Comparison of ENCODE assay signal across 8 cellular contexts in the genomic region with DNA sequence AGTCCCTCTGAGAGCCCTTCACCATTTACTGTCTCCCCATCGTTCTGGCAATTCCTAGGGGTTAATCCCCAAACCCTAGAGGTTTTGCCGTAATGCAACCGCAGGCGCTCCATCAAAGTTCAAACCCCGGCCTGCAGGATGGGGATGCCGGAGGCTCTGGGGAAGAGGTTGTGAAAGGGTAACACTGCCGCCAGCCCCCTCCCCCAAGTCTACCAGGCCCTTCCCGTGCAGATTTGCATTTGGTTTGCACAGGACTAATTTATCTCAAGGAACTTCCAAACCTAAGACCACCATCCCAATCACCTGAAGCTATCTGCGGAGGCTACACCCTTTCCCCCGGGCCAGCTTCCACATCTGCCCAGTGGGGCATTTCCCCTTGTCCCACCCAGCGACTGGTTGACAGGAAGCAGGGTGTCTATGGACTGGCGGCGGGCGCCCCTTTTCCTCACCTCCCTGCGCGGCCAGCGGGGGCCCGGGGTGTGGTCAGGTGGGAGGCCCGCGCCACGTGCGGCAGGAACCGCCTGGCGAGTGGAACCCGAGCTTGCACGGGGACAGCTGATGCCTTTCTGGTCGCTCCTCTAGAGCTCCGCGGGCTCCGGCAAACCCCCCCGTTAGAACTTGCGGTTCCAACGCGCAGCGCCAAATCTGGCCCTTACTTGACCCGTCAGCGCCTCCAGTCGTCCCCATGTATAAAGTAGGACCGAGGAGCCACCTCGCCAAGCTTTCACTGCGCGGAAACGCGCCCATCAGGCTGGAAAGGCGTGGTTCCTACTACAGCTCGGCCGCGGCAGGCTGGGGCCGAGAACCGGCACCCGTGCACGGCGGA. TPM values are rescaled to one million over a fixed set of nuclear protein-coding genes. Genes with fewer than 3 reads are reported as not detected.
DNase-seq lines count a peak whose midpoint lies in the region; ATAC-seq lines count a peak whose summit lies in the region.

No MANE protein-coding gene starts in this region.

- H3K27me3 Mint-ChIP-seq in activated CD4-positive, alpha-beta T cell treated with anti-CD3 and anti-CD28 coated beads, Interleukin-2, amount 10 ng/mL, durations not matched to agents 7 days and 5 days: peaks cover 38% of the 10 kb centered on the region

- peak; percentile 40 for DNase-seq in NCI-H82 (lab: John Stamatoyannopoulos, UW)
- no peak for DNase-seq in NCI-H82 treated with DMSO at 0.1 percent for 48 hours (lab: John Stamatoyannopoulos, UW; ENCODE audit: unreplicated experiment)
- no peak for DNase-seq in activated CD4-positive, alpha-beta T cell treated with anti-CD3 and anti-CD28 coated beads, Interleukin-2, amount 10 ng/mL, durations not matched to agents 7 days and 5 days
- DNase-seq in left cardiac atrium: peak; percentile 55
- DNase-seq in stimulated activated CD8-positive, alpha-beta memory T cell treated with anti-CD3 and anti-CD28 coated beads, Interleukin-4, amount 100 ng/mL, for 48 hours: peak; percentile 43
- DNase-seq in amniotic stem cell (lab: John Stamatoyannopoulos, UW): no peak

- ATAC-seq in left cardiac atrium (peak; percentile 51 to 70), GM18861 (IDR thresholded peaks at IDR 0.05; ENCODE audit: unreplicated experiment) (no peak), GM19463 (IDR thresholded peaks at IDR 0.05; ENCODE audit: unreplicated experiment) (no peak)

- H3K4me3 Mint-ChIP-seq in activated CD4-positive, alpha-beta T cell treated with anti-CD3 and anti-CD28 coated beads, Interleukin-2, amount 10 ng/mL, durations not matched to agents 7 days and 5 days: peak overlapping the region; percentile 7

- CTCF ChIA-PET in activated CD4-positive, alpha-beta T cell treated with anti-CD3 and anti-CD28 coated beads, Interleukin-2, amount 10 ng/mL, durations not matched to agents 7 days and 5 days (lab: Charles Lee): interaction anchor here (0.5 to 1.1 kb wide), 4 partner anchors 9 to 651 kb away, joined by 3 to 4 read pairs (median 4); a partner anchor contains a TSS

- H3K4me1 Mint-ChIP-seq in activated CD4-positive, alpha-beta T cell treated with anti-CD3 and anti-CD28 coated beads, Interleukin-2, amount 10 ng/mL, durations not matched to agents 7 days and 5 days: peaks cover 3% of the 10 kb centered on the region

- POLR2A ChIA-PET in activated CD4-positive, alpha-beta T cell treated with anti-CD3 and anti-CD28 coated beads, Interleukin-2, amount 10 ng/mL, durations not matched to agents 7 days and 5 days (lab: Charles Lee): no interaction called here

- no peaks in the 10 kb centered on the region for H3K36me3 Mint-ChIP-seq in activated CD4-positive, alpha-beta T cell treated with anti-CD3 and anti-CD28 coated beads, Interleukin-2, amount 10 ng/mL, durations not matched to agents 7 days and 5 days (ENCODE audit: low read depth)

- no peak overlapping the region for H3K27ac Mint-ChIP-seq in activated CD4-positive, alpha-beta T cell treated with anti-CD3 and anti-CD28 coated beads, Interleukin-2, amount 10 ng/mL, durations not matched to agents 7 days and 5 days

- no peaks in the 10 kb centered on the region for H3K9me3 Mint-ChIP-seq in activated CD4-positive, alpha-beta T cell treated with anti-CD3 and anti-CD28 coated beads, Interleukin-2, amount 10 ng/mL, durations not matched to agents 7 days and 5 days

- intact Hi-C loops in left cardiac atrium (cut with DNase I): no loop called here

RNA-seq across cellular contexts. Expression of a gene that starts 9.4 kb away (rescaled TPM):
- under 1 TPM; 0.50 to 0.77 TPM for total RNA-seq in activated CD4-positive, alpha-beta T cell treated with anti-CD3 and anti-CD28 coated beads, Interleukin-2, amount 10 ng/mL, durations not matched to agents 7 days and 5 days
- under 1 TPM; 0.52 to 0.68 TPM for total RNA-seq in left cardiac atrium

RNA-seq across cellular contexts. Expression of a gene that starts 39.1 kb away (rescaled TPM):
- 10 to 100 TPM; 52.1 to 72.7 TPM for total RNA-seq in activated CD4-positive, alpha-beta T cell treated with anti-CD3 and anti-CD28 coated beads, Interleukin-2, amount 10 ng/mL, durations not matched to agents 7 days and 5 days
- total RNA-seq in left cardiac atrium: 10 to 100 TPM; 18.7 to 25.7 TPM

RNA-seq across cellular contexts. Expression of a gene that starts 43.9 kb away (rescaled TPM):
- 10 to 100 TPM; 46.5 to 58.9 TPM for total RNA-seq in activated CD4-positive, alpha-beta T cell treated with anti-CD3 and anti-CD28 coated beads, Interleukin-2, amount 10 ng/mL, durations not matched to agents 7 days and 5 days
- 10 to 100 TPM; 39.3 to 44.8 TPM for total RNA-seq in left cardiac atrium

Comparison
In these comparisons a context has a peak if more than half of its experiments do, and no peak if none do; other contexts are left out.
1. DNase-seq: peak in NCI-H82 (single experiment), left cardiac atrium (single experiment) and stimulated activated CD8-positive, alpha-beta memory T cell treated with anti-CD3 and anti-CD28 coated beads, Interleukin-4, amount 100 ng/mL, for 48 hours (single experiment); none in NCI-H82 treated with DMSO at 0.1 percent for 48 hours (single experiment), activated CD4-positive, alpha-beta T cell treated with anti-CD3 and anti-CD28 coated beads, Interleukin-2, amount 10 ng/mL, durations not matched to agents 7 days and 5 days (single experiment) and amniotic stem cell (single experiment).
2. ATAC-seq: peak in left cardiac atrium (2 of 2); none in GM18861 (single experiment) and GM19463 (single experiment).